In the genomic region with DNA sequence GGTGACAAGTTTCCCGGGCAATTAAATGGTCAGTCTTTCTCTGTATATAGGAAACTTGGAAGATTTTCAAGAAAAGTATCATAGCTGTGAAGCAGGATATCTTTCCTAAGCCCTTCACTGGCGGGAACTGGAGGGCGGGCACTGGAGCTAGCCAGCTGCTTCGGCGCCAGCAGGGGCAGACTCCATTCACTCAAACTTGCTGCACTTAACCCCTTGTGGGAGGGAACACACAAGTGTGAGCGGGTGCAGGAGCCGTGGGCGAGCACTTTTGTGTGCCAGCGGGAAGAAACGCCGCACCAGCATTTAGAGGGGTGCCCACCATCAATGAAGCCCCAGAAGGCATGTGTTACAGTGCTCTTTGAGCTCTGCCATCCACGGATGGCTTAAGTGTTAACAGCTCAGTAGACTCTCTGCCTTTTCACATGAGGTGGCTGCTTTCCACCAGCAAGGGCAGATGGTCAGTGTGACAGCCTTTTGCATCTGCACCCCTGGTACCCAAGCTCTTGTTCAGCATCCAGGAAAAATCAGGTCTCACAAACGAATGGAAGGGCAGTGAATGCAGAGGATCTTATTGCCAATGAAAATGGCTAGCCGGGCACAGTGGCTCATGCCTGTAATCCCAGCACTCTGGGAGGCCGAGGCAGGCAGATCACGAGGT, we compare ENCODE assay signal across 10 cellular contexts.
A peak's percentile ranks its signal among the peaks of the same experiment; 100 is the strongest.
DNase-seq lines count a peak whose midpoint lies in the region; ATAC-seq and TF ChIP-seq lines count a peak whose summit lies in the region.
"Had no signal": no experiment of that assay in that cellular context is flagged by ENCODE, and none has a peak within 500 bp of the region (broad histone marks: within the 10 kb centered on the region; RNA-seq: fewer than 3 reads in every experiment).

No MANE protein-coding gene starts in this region.

- H3K4me3 Mint-ChIP-seq in Calu3 (ENCODE audit: low read depth, unreplicated experiment), result no peak overlapping the region
- H3K4me3 Mint-ChIP-seq: activated CD8-positive, alpha-beta T cell treated with anti-CD3 and anti-CD28 coated beads for 36 hours had no signal

- H3K36me3 Mint-ChIP-seq in Calu3 (ENCODE audit: insufficient read depth, unreplicated experiment), result no peaks in the 10 kb centered on the region

- TF ChIP-seq CTCF in breast epithelium (IDR thresholded peaks at IDR 0.05), result no peak
- TF ChIP-seq CTCF in Calu3 (IDR thresholded peaks at IDR 0.05; ENCODE audit: unreplicated experiment), result no peak

- H3K4me3 ChIP-seq in ACC112 (ENCODE audit: low read depth, low read length), result peak overlapping the region; percentile 45
- peak overlapping the region in 1 of 3 donors; percentile 27 for H3K4me3 ChIP-seq in breast epithelium

- H2AFZ ChIP-seq in ACC112 (ENCODE audit: low read length, unreplicated experiment), result peak overlapping the region; percentile 25

- TF ChIP-seq POLR2A in breast epithelium (IDR thresholded peaks at IDR 0.05), result no peak

- H3K9me3 Mint-ChIP-seq in Calu3 (ENCODE audit: low read depth, unreplicated experiment), result peaks cover 5% of the 10 kb centered on the region
- H3K9me3 Mint-ChIP-seq: activated CD8-positive, alpha-beta T cell treated with anti-CD3 and anti-CD28 coated beads for 36 hours had no signal

- H3K4me1 ChIP-seq in ACC112 (ENCODE audit: control insufficient read depth, insufficient read depth, low read length, unreplicated experiment), result peaks cover 9% of the 10 kb centered on the region
- H3K4me1 ChIP-seq in breast epithelium, result no peaks in the 10 kb centered on the region

- H3K27ac Mint-ChIP-seq in Calu3 (ENCODE audit: unreplicated experiment), result no peak overlapping the region
- H3K27ac Mint-ChIP-seq: activated CD8-positive, alpha-beta T cell treated with anti-CD3 and anti-CD28 coated beads for 36 hours had no signal

- H3K9me3 ChIP-seq in breast epithelium, result no peaks in the 10 kb centered on the region

- intact Hi-C loops in breast epithelium (cut with DNase I; ENCODE audit: low total_unique reads), result no loop called here
- intact Hi-C loops in Calu3 (cut with micrococcal nuclease; ENCODE audit: unreplicated experiment), result no loop called here

- CTCF ChIA-PET in Calu3 (lab: Charles Lee), result no interaction called here

- DNase-seq in NCI-H146 treated with DMSO at 0.1 percent for 48 hours (lab: John Stamatoyannopoulos, UW; ENCODE audit: unreplicated experiment), result peak; percentile 37
- peak; percentile 60 for DNase-seq in ecto neural progenitor cell (ENCODE audit: low spot score)
- peak; percentile 32 for DNase-seq in medulla oblongata (ENCODE audit: extremely low spot score)
- DNase-seq in breast epithelium (ENCODE audit: low spot score in 2 of 2), result no peak
- no peak for DNase-seq in DMS114 treated with DMSO at 0.1 percent for 48 hours (lab: John Stamatoyannopoulos, UW; ENCODE audit: unreplicated experiment)
- DNase-seq in Calu3, result no peak
- DNase-seq: activated CD8-positive, alpha-beta T cell treated with anti-CD3 and anti-CD28 coated beads for 36 hours had no signal

- H3K27ac ChIP-seq in ACC112 (ENCODE audit: low read depth, low read length), result no peak overlapping the region
- H3K27ac ChIP-seq in breast epithelium, result peak overlapping the region in 1 of 2 donors; percentile 61

- no TSS peak for BruUV-seq in Calu3 (replicated peaks; lab: Mats Ljungman, UMichigan)

- no peaks in the 10 kb centered on the region for H3K27me3 ChIP-seq in ACC112 (ENCODE audit: insufficient read depth, low read length)
- H3K27me3 ChIP-seq in breast epithelium, result peaks cover 0 to 11% of the 10 kb centered on the region in 2 donors

- H3K79me2 ChIP-seq in ACC112 (ENCODE audit: control insufficient read depth, insufficient read depth, low read length, unreplicated experiment), result no peaks in the 10 kb centered on the region

- H3K27me3 Mint-ChIP-seq in Calu3 (ENCODE audit: unreplicated experiment), result no peaks in the 10 kb centered on the region

- H3K36me3 ChIP-seq in ACC112 (ENCODE audit: insufficient read depth, low read length) (no peaks in the 10 kb centered on the region), breast epithelium (no peaks in the 10 kb centered on the region)

- no peak for ATAC-seq in HG03196 (IDR thresholded peaks at IDR 0.05; ENCODE audit: unreplicated experiment)
- ATAC-seq: activated CD8-positive, alpha-beta T cell treated with anti-CD3 and anti-CD28 coated beads for 36 hours; Panc1 had no signal

- H3K4me1 Mint-ChIP-seq in Calu3 (ENCODE audit: low read depth, unreplicated experiment), result no peaks in the 10 kb centered on the region

Comparison
In these comparisons a context has a peak if more than half of its experiments do, and no peak if none do; other contexts are left out.
1. DNase-seq: peak in NCI-H146 treated with DMSO at 0.1 percent for 48 hours (single experiment), ecto neural progenitor cell (single experiment) and medulla oblongata (single experiment); none in breast epithelium (0 of 2), DMS114 treated with DMSO at 0.1 percent for 48 hours (single experiment) and Calu3 (single experiment).